ENCODE assay signal across 1 cellular context in genomic region chr20:18904624-18905023, GRCh38.
TF ChIP-seq lines count a peak whose summit lies in the region.

No MANE protein-coding gene starts in this region.

TF ChIP-seq in SK-N-SH, 30 proteins besides CTCF, POLR2A, EP300 and RAD21 (continued from another document):
- TF ChIP-seq, protein P1, sequence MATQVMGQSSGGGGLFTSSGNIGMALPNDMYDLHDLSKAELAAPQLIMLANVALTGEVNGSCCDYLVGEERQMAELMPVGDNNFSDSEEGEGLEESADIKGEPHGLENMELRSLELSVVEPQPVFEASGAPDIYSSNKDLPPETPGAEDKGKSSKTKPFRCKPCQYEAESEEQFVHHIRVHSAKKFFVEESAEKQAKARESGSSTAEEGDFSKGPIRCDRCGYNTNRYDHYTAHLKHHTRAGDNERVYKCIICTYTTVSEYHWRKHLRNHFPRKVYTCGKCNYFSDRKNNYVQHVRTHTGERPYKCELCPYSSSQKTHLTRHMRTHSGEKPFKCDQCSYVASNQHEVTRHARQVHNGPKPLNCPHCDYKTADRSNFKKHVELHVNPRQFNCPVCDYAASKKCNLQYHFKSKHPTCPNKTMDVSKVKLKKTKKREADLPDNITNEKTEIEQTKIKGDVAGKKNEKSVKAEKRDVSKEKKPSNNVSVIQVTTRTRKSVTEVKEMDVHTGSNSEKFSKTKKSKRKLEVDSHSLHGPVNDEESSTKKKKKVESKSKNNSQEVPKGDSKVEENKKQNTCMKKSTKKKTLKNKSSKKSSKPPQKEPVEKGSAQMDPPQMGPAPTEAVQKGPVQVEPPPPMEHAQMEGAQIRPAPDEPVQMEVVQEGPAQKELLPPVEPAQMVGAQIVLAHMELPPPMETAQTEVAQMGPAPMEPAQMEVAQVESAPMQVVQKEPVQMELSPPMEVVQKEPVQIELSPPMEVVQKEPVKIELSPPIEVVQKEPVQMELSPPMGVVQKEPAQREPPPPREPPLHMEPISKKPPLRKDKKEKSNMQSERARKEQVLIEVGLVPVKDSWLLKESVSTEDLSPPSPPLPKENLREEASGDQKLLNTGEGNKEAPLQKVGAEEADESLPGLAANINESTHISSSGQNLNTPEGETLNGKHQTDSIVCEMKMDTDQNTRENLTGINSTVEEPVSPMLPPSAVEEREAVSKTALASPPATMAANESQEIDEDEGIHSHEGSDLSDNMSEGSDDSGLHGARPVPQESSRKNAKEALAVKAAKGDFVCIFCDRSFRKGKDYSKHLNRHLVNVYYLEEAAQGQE (IDR thresholded peaks at IDR 0.05; ENCODE audit: low read depth, low read length): no peak
- TF ChIP-seq FOXM1 (IDR thresholded peaks at IDR 0.05; ENCODE audit: low read depth) (no peak), ELF1 (IDR thresholded peaks at IDR 0.05) (no peak), JUND (IDR thresholded peaks at IDR 0.05) (no peak), EZH2phosphoT487 (IDR thresholded peaks at IDR 0.05; ENCODE audit: borderline replicate concordance, low read depth) (no peak), RXRA (IDR thresholded peaks at IDR 0.05; ENCODE audit: borderline replicate concordance, low read depth) (no peak), NRF1 (IDR thresholded peaks at IDR 0.05; ENCODE audit: low read depth, low read length) (no peak), TEAD4 (IDR thresholded peaks at IDR 0.05; ENCODE audit: borderline replicate concordance, insufficient read depth) (no peak), CHD2 (IDR thresholded peaks at IDR 0.05; ENCODE audit: low read length, partially characterized antibody) (no peak)
- TF ChIP-seq, protein P2, sequence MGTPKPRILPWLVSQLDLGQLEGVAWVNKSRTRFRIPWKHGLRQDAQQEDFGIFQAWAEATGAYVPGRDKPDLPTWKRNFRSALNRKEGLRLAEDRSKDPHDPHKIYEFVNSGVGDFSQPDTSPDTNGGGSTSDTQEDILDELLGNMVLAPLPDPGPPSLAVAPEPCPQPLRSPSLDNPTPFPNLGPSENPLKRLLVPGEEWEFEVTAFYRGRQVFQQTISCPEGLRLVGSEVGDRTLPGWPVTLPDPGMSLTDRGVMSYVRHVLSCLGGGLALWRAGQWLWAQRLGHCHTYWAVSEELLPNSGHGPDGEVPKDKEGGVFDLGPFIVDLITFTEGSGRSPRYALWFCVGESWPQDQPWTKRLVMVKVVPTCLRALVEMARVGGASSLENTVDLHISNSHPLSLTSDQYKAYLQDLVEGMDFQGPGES (IDR thresholded peaks at IDR 0.05; ENCODE audit: low read depth, low read length): no peak
